19 cellular contexts compared by ENCODE assay signal in genomic region chr21:35021546-35021945, GRCh38. TPM values are rescaled to one million over a fixed set of nuclear protein-coding genes. Genes with fewer than 3 reads are reported as not detected.
DNase-seq lines count a peak whose midpoint lies in the region; FAIRE-seq and TF ChIP-seq lines count a peak whose summit lies in the region.
"Had no signal": no experiment of that assay in that cellular context is flagged by ENCODE, and none has a peak within 500 bp of the region (broad histone marks: within the 10 kb centered on the region; RNA-seq: fewer than 3 reads in every experiment).

No MANE protein-coding gene starts in this region.

- H3K14ac ChIP-seq in H1 (ENCODE audit: insufficient read length): no peak overlapping the region

- TF ChIP-seq CTCF in OCI-LY7 (conservative IDR thresholded peaks at IDR 0.05; ENCODE audit: low read length) (no peak), H1 (IDR thresholded peaks at IDR 0.05; ENCODE audit: control extremely low read depth in 1 of 3, insufficient read depth in 1 of 3, low read depth in 1 of 3, low read length in 3 of 3) (no peak), GM10266 (IDR thresholded peaks at IDR 0.05; ENCODE audit: control insufficient read depth, insufficient read depth, low read depth, missing control alignments) (no peak)

- peaks cover 86% of the 10 kb centered on the region for H3K4me1 Mint-ChIP-seq in activated naive CD4-positive, alpha-beta T cell treated with anti-CD3 and anti-CD28 coated beads for 36 hours (ENCODE audit: low read depth)

- no peaks in the 10 kb centered on the region for H3K79me1 ChIP-seq in H1 (ENCODE audit: low read depth, low read length)

- H3K4me2 ChIP-seq in OCI-LY7 (ENCODE audit: low read length) (0 out of 2 replicates have a peak overlapping the region, but pooled peaks have one; percentile 47), H1 (ENCODE audit: insufficient read depth in 1 of 2, low read depth in 2 of 2, low read length in 2 of 2) (no peak overlapping the region)

- no peak overlapping the region for H3K23ac ChIP-seq in H1 (ENCODE audit: insufficient read length)

- H3K27me3 ChIP-seq in H1 (replicated peaks in 1 of 4; ENCODE audit: control insufficient read depth in 3 of 4, extremely low read depth in 1 of 4, insufficient read depth in 3 of 4, low read length in 3 of 4) (peaks cover 0 to 11% (median 8%) of the 10 kb centered on the region in 4 experiments; a peak in 6 of 7 replicates), thymus (ENCODE audit: control insufficient read depth, insufficient read depth) (no peaks in the 10 kb centered on the region)
- H3K27me3 ChIP-seq: foreskin keratinocyte had no signal

- H4K91ac ChIP-seq in H1 (replicated peaks; ENCODE audit: insufficient read length, low read length): no peak overlapping the region

- no peak overlapping the region for H3K18ac ChIP-seq in H1 (ENCODE audit: extremely low read depth, low read length)

- no peak overlapping the region for H2BK20ac ChIP-seq in H1 (ENCODE audit: low read length)

- H4K8ac ChIP-seq in H1 (ENCODE audit: extremely low read depth, insufficient read depth, low read length): no peak overlapping the region

- WGBS in H1 (ENCODE audit: extremely low coverage in 1 of 2, insufficient coverage in 1 of 2, insufficient read length in 1 of 2, insufficient replicate concordance in 2 of 2, low coverage in 1 of 2, low lambda C conversion rate in 2 of 2, missing lambda C conversion rate in 1 of 2), 2 experiments: 97% methylated on average over 3 of the region's 3 CpGs; no CpG with 5 or more reads in 1 of the 2 experiments
- 96% methylated on average over 3 of the region's 3 CpGs for WGBS in thymus

- intact Hi-C loops in activated naive CD4-positive, alpha-beta T cell treated with anti-CD3 and anti-CD28 coated beads for 36 hours (cut with micrococcal nuclease): loop anchor here (1.0 kb wide), 1 partner anchor 118 kb away; no protein-coding TSS in a partner anchor
- intact Hi-C loops in OCI-LY7 (cut with micrococcal nuclease; ENCODE audit: unreplicated experiment): no loop called here

- H3K27me3 Mint-ChIP-seq in activated naive CD4-positive, alpha-beta T cell treated with anti-CD3 and anti-CD28 coated beads for 36 hours (ENCODE audit: low read depth): no peaks in the 10 kb centered on the region

- H3K36me3 Mint-ChIP-seq in activated naive CD4-positive, alpha-beta T cell treated with anti-CD3 and anti-CD28 coated beads for 36 hours (ENCODE audit: low read depth): peaks cover 3% of the 10 kb centered on the region
- H3K36me3 Mint-ChIP-seq: type B pancreatic cell had no signal

- TF ChIP-seq POLR2A in H1 (IDR thresholded peaks at IDR 0.05; ENCODE audit: control extremely low read depth in 1 of 2, low read depth in 2 of 2, low read length in 2 of 2): no peak

- DNase-seq in activated naive CD4-positive, alpha-beta T cell treated with anti-CD3 and anti-CD28 coated beads for 36 hours: no peak
- DNase-seq in activated naive CD4-positive, alpha-beta T cell treated with Interleukin-2 at 50 U/mL for 16 hours: no peak
- no peak for DNase-seq in OCI-LY7 (ENCODE audit: low spot score)
- DNase-seq in H1 (ENCODE audit: low read depth in 1 of 2, low spot score in 2 of 2): no peak
- DNase-seq in GM10266 (ENCODE audit: extremely low spot score): no peak
- no peak for DNase-seq in NCI-H1092 treated with DMSO at 0.1 percent for 48 hours (lab: John Stamatoyannopoulos, UW)
- DNase-seq in NAMALWA (ENCODE audit: low spot score): no peak
- DNase-seq: activated gamma-delta T cell treated with Interleukin-2 at 50 U/mL for 16 hours; left lung; midbrain; MM.1S; NCI-H2029; NCI-H446 treated with DMSO at 0.1 percent for 48 hours; NK-92 treated with Interleukin-12 subunit alpha and Interleukin-12 subunit beta, amount 100 ng/mL, for 24 hours had no signal

- FAIRE-seq in H1 (lab: Jason Lieb, UNC): no peak
- FAIRE-seq: H54 had no signal

- CTCF ChIA-PET in activated naive CD4-positive, alpha-beta T cell treated with anti-CD3 and anti-CD28 coated beads for 36 hours (lab: Charles Lee): interaction anchor here (0.7 to 3.5 kb wide), 11 partner anchors 13 to 132 kb away, joined by 3 to 14 read pairs (median 4); no protein-coding TSS in a partner anchor
- CTCF ChIA-PET in OCI-LY7 (lab: Charles Lee; ENCODE audit: unreplicated experiment) (interaction anchor here (1.1 to 1.4 kb wide), 2 partner anchors 11 to 22 kb away, joined by 3 to 4 read pairs; no protein-coding TSS in a partner anchor), H1 (lab: Charles Lee; ENCODE audit: partially characterized antibody) (interaction anchor here (0.6 to 1.5 kb wide), 4 partner anchors 88 to 274 kb away, joined by 3 to 4 read pairs (median 3); no protein-coding TSS in a partner anchor)

- TF ChIP-seq RAD21 in H1 (IDR thresholded peaks at IDR 0.05 in 1 of 2, conservative IDR thresholded peaks at IDR 0.05 in 1 of 2; ENCODE audit: low read depth in 2 of 2, low read length in 2 of 2): no peak

- H2AK5ac ChIP-seq in H1 (ENCODE audit: low read depth, low read length): no peak overlapping the region

- H4K20me1 ChIP-seq in OCI-LY7 (ENCODE audit: insufficient read depth, low read length) (peaks cover 36% of the 10 kb centered on the region; the same call in 1 of the 2 replicates), H1 (replicated peaks in 1 of 2; ENCODE audit: control insufficient read depth in 1 of 2, insufficient read depth in 2 of 2, low read length in 2 of 2) (no peaks in the 10 kb centered on the region)

- H3K79me2 ChIP-seq in OCI-LY7 (ENCODE audit: insufficient read depth, low read depth, low read length) (peaks cover 71% of the 10 kb centered on the region), H1 (ENCODE audit: control insufficient read depth in 1 of 2, insufficient read depth in 2 of 2, low read length in 2 of 2) (no peaks in the 10 kb centered on the region)

- POLR2A ChIA-PET in OCI-LY7 (lab: Charles Lee): interaction anchor here (0.5 to 1.9 kb wide), 7 partner anchors 10 to 165 kb away, joined by 3 to 6 read pairs (median 3); no protein-coding TSS in a partner anchor
- POLR2A ChIA-PET in H1 (lab: Charles Lee; ENCODE audit: partially characterized antibody): no interaction called here

- no peak overlapping the region for H3K4me3 Mint-ChIP-seq in activated naive CD4-positive, alpha-beta T cell treated with anti-CD3 and anti-CD28 coated beads for 36 hours
- H3K4me3 Mint-ChIP-seq: type B pancreatic cell had no signal

- no peak overlapping the region for H3K9ac ChIP-seq in H1 (replicated peaks in 1 of 4; ENCODE audit: extremely low read depth in 1 of 4, low read depth in 3 of 4, low read length in 3 of 4)

- H3K4me1 ChIP-seq in OCI-LY7 (ENCODE audit: insufficient read depth, low read length, poor library complexity, severe bottlenecking) (peaks cover 64% of the 10 kb centered on the region), H1 (replicated peaks in 1 of 4; ENCODE audit: control insufficient read depth in 3 of 4, insufficient read depth in 4 of 4, low read length in 3 of 4) (0 out of 7 replicates have a peak, but pooled peaks cover 0 to 2% (median 0%) of the 10 kb centered on the region in 4 experiments), thymus (ENCODE audit: control insufficient read depth, insufficient read depth, low read length) (peaks cover 82% of the 10 kb centered on the region)

- H2BK15ac ChIP-seq in H1 (ENCODE audit: low read length): no peak overlapping the region

- no peaks in the 10 kb centered on the region for H3K9me3 ChIP-seq in OCI-LY7 (ENCODE audit: low read length)
- peaks cover 0 to 2% of the 10 kb centered on the region in 2 experiments; a peak in 1 of 4 replicates for H3K9me3 ChIP-seq in H1 (ENCODE audit: insufficient read depth in 2 of 2, low read depth in 1 of 2, low read length in 1 of 2)
- no peaks in the 10 kb centered on the region for H3K9me3 ChIP-seq in thymus (ENCODE audit: control insufficient read depth)
- H3K9me3 ChIP-seq: left lung had no signal

- H2AFZ ChIP-seq in OCI-LY7 (ENCODE audit: low read length) (no peak overlapping the region), H1 (ENCODE audit: low read length) (0 out of 2 replicates have a peak overlapping the region, but pooled peaks have one; percentile 20)

- peaks cover 3% of the 10 kb centered on the region for H3K9me3 Mint-ChIP-seq in activated naive CD4-positive, alpha-beta T cell treated with anti-CD3 and anti-CD28 coated beads for 36 hours
- H3K9me3 Mint-ChIP-seq: type B pancreatic cell had no signal

- no peak overlapping the region for H4K5ac ChIP-seq in H1 (ENCODE audit: insufficient read length, low read depth, low read length)

- no peak overlapping the region for H3K4me3 ChIP-seq in OCI-LY7 (ENCODE audit: low read depth, low read length, poor library complexity, severe bottlenecking)
- H3K4me3 ChIP-seq in H1 (ENCODE audit: extremely low read depth in 1 of 4, insufficient read depth in 2 of 4, low read depth in 3 of 4, low read length in 4 of 4): no peak overlapping the region
- no peak overlapping the region for H3K4me3 ChIP-seq in thymus (ENCODE audit: low read length)
- H3K4me3 ChIP-seq: left lung had no signal

- H2BK120ac ChIP-seq in H1 (replicated peaks; ENCODE audit: low read depth, low read length): no peak overlapping the region

- TF ChIP-seq EP300 in H1 (IDR thresholded peaks at IDR 0.05; ENCODE audit: borderline replicate concordance in 1 of 2, low read depth in 2 of 2, low read length in 2 of 2): no peak

- no peak overlapping the region for H2BK5ac ChIP-seq in H1 (ENCODE audit: low read depth, low read length)

- H3K27ac ChIP-seq in OCI-LY7 (ENCODE audit: low read depth, low read length, poor library complexity, severe bottlenecking): no peak overlapping the region
- H3K27ac ChIP-seq in H1 (ENCODE audit: low read depth, low read length): no peak overlapping the region
- H3K27ac ChIP-seq in thymus (ENCODE audit: low read depth): peak overlapping the region; percentile 61
- H3K27ac ChIP-seq: foreskin keratinocyte, left lung, VCaP had no signal

- H3K4ac ChIP-seq in H1 (replicated peaks; ENCODE audit: insufficient read length, low read depth, low read length): no peak overlapping the region

- no peak overlapping the region for H3K56ac ChIP-seq in H1 (replicated peaks; ENCODE audit: insufficient read length, low read depth, low read length)

- no peaks in the 10 kb centered on the region for H3K9me2 ChIP-seq in OCI-LY7 (ENCODE audit: insufficient read depth, low read length)

- H3K27ac Mint-ChIP-seq in activated naive CD4-positive, alpha-beta T cell treated with anti-CD3 and anti-CD28 coated beads for 36 hours: peak overlapping the region; percentile 80

- H3K36me3 ChIP-seq in OCI-LY7 (ENCODE audit: insufficient read depth, low read length) (peaks cover 46% of the 10 kb centered on the region), H1 (ENCODE audit: control insufficient read depth in 2 of 4, insufficient read depth in 4 of 4, low read length in 3 of 4) (no peaks in the 10 kb centered on the region), thymus (ENCODE audit: control insufficient read depth, insufficient read depth) (peaks cover 7% of the 10 kb centered on the region)
- H3K36me3 ChIP-seq: left lung had no signal

- BruUV-seq in OCI-LY7 (replicated peaks; lab: Mats Ljungman, UMichigan): no TSS peak

- H3K23me2 ChIP-seq in H1 (ENCODE audit: low read depth, low read length): no peaks in the 10 kb centered on the region; the same call in 1 of the 2 replicates

- H2BK12ac ChIP-seq in H1 (ENCODE audit: low read depth, low read length): no peak overlapping the region

RNA-seq across cellular contexts. Expression of gene RUNX1, which starts 27.6 kb away (rescaled TPM):
- total RNA-seq in activated naive CD4-positive, alpha-beta T cell treated with anti-CD3 and anti-CD28 coated beads for 36 hours: 10 to 100 TPM; 36.9 to 41.0 TPM
- total RNA-seq in OCI-LY7 (2014; rRNA removed; shearing (Covaris generic)): 22.3 and 30.5 TPM in 2 replicates
- 40.8 and 44.6 TPM in 2 replicates for total RNA-seq in OCI-LY7 (2022)
- total RNA-seq in H1 (2021; fragmentation: NEBNext Ultra II Directional; extraction: Animal tissue kit (Norgen Biotek cat#: 25700)): 0.25 and 0.60 TPM in 2 replicates
- polyA plus RNA-seq in H1 (2011; rRNA removed) (0.11 and 0.20 TPM in 2 replicates), thymus (29.6 TPM)
- polyA plus RNA-seq in H1 (2011; cell fraction: cytosol; rRNA removed): 0.12 TPM
- polyA plus RNA-seq in H1 (2011; cell fraction: nucleus; rRNA removed): 0.61 TPM
- 0.17 to 0.44 TPM (median 0.29 TPM) in 4 replicates for polyA plus RNA-seq in H1 (2012, experiment 1 of 2)
- 0.01 TPM for polyA plus RNA-seq in H1 (2012, experiment 2 of 2)
- polyA plus RNA-seq in H1 (2013, experiment 1 of 2): 0.22 TPM
- polyA plus RNA-seq in H1 (2013, experiment 2 of 2): 0.13 TPM
- 0.73 and 1.9 TPM in 2 replicates for polyA minus RNA-seq in H1 (2011; rRNA and poly(A)+ RNA removed)
- 1.4 TPM for polyA minus RNA-seq in H1 (2011; cell fraction: cytosol; rRNA and poly(A)+ RNA removed)
- 4.3 TPM for polyA minus RNA-seq in H1 (2011; cell fraction: nucleus; rRNA and poly(A)+ RNA removed)

Comparison
In these comparisons a context has a peak if more than half of its experiments do, and no peak if none do; other contexts are left out.
1. RNA of gene RUNX1, which starts 27.6 kb away (total RNA-seq): 36.9 to 41.0 TPM in activated naive CD4-positive, alpha-beta T cell treated with anti-CD3 and anti-CD28 coated beads for 36 hours and 22.3 to 44.6 TPM in OCI-LY7; 0.25 to 0.60 TPM in H1; every median in the first group is over 10 times any median in the second.